Comparison of ENCODE assay signal across 26 cellular contexts in genomic region chr16:27689711-27690110, GRCh38.
A peak's percentile ranks its signal among the peaks of the same experiment; 100 is the strongest.
DNase-seq lines count a peak whose midpoint lies in the region; ATAC-seq, FAIRE-seq and TF ChIP-seq lines count a peak whose summit lies in the region.
"Had no signal": no experiment of that assay in that cellular context is flagged by ENCODE, and none has a peak within 500 bp of the region (broad histone marks: within the 10 kb centered on the region; RNA-seq: fewer than 3 reads in every experiment).

No MANE protein-coding gene starts in this region.

- H2AFZ ChIP-seq in astrocyte (ENCODE audit: low read depth, low read length) = no peak overlapping the region

- no peak for TF ChIP-seq POLR2A in heart left ventricle (IDR thresholded peaks at IDR 0.05)

- H3K4me1 ChIP-seq in astrocyte (ENCODE audit: insufficient read depth, low read length) (peaks cover 5% of the 10 kb centered on the region), heart left ventricle (peaks cover 0 to 17% (median 0%) of the 10 kb centered on the region in 12 donors), psoas muscle (no peaks in the 10 kb centered on the region)
- H3K4me1 ChIP-seq: A549 had no signal

- H3K27ac Mint-ChIP-seq in astrocyte (ENCODE audit: unreplicated experiment) = no peak overlapping the region
- H3K27ac Mint-ChIP-seq: activated naive CD8-positive, alpha-beta T cell; activated T-helper 17 cell treated with anti-CD3 and anti-CD28 coated beads, Interleukin-2, amount 50 U/mL, for 72 hours; nephron progenitor cell; stimulated activated naive CD8-positive, alpha-beta T cell treated with anti-CD3 and anti-CD28 coated beads, Interleukin-15, Interleukin-2, amounts not matched to agents 100 ng/mL and 50 ng/mL, for 24 hours; T-helper 2 cell treated with Interferon-gamma antibody and Interleukin-4, amounts not matched to agents 5 μg/mL and 100 μg/mL, for 36 hours had no signal

- no peak for FAIRE-seq in astrocyte (lab: Jason Lieb, UNC)
- FAIRE-seq: A549, H54 had no signal

- H3K4me3 ChIP-seq in astrocyte (ENCODE audit: insufficient read depth, low read depth, low read length) = no peak overlapping the region
- no peak overlapping the region for H3K4me3 ChIP-seq in heart left ventricle
- H3K4me3 ChIP-seq in psoas muscle = no peak overlapping the region
- no peak overlapping the region for H3K4me3 ChIP-seq in MG63
- H3K4me3 ChIP-seq: A549 had no signal

- H3K4me3 Mint-ChIP-seq in astrocyte (ENCODE audit: unreplicated experiment) = no peak overlapping the region
- H3K4me3 Mint-ChIP-seq: activated naive CD8-positive, alpha-beta T cell; activated T-helper 17 cell treated with anti-CD3 and anti-CD28 coated beads, Interleukin-2, amount 50 U/mL, for 72 hours; central memory CD8-positive, alpha-beta T cell; nephron progenitor cell; stimulated activated naive CD8-positive, alpha-beta T cell treated with anti-CD3 and anti-CD28 coated beads, Interleukin-15, Interleukin-2, amounts not matched to agents 100 ng/mL and 50 ng/mL, for 24 hours; T-helper 2 cell treated with Interferon-gamma antibody and Interleukin-4, amounts not matched to agents 5 μg/mL and 100 μg/mL, for 36 hours had no signal

- H3K27me3 Mint-ChIP-seq in astrocyte (ENCODE audit: low read depth, unreplicated experiment) = no peaks in the 10 kb centered on the region
- H3K27me3 Mint-ChIP-seq: activated naive CD8-positive, alpha-beta T cell; activated T-helper 17 cell treated with anti-CD3 and anti-CD28 coated beads, Interleukin-2, amount 50 U/mL, for 72 hours; central memory CD8-positive, alpha-beta T cell; stimulated activated naive CD8-positive, alpha-beta T cell treated with anti-CD3 and anti-CD28 coated beads, Interleukin-15, Interleukin-2, amounts not matched to agents 100 ng/mL and 50 ng/mL, for 24 hours had no signal

- peak; percentile 29 to 76 (median 52) for ATAC-seq in heart left ventricle
- ATAC-seq in psoas muscle = no peak
- ATAC-seq in GM18498 (IDR thresholded peaks at IDR 0.05; ENCODE audit: unreplicated experiment) = no peak
- ATAC-seq: activated T-helper 17 cell treated with anti-CD3 and anti-CD28 coated beads, Interleukin-2, amount 50 U/mL, for 72 hours had no signal

- TF ChIP-seq CTCF in astrocyte (IDR thresholded peaks at IDR 0.05; ENCODE audit: insufficient read depth, low read depth, low read length) (no peak), heart left ventricle (IDR thresholded peaks at IDR 0.05) (no peak), psoas muscle (IDR thresholded peaks at IDR 0.05) (no peak)

- no peak overlapping the region for H3K9ac ChIP-seq in astrocyte (ENCODE audit: low read length)

- WGBS in heart left ventricle, 4 donors = 92 to 95% (median 92%) methylated on average over 5 of the region's 5 CpGs
- WGBS in psoas muscle, 3 donors = 72 to 79% (median 74%) methylated on average over 5 of the region's 5 CpGs

- H3K36me3 Mint-ChIP-seq in astrocyte (ENCODE audit: low read depth, unreplicated experiment) = peaks cover 10% of the 10 kb centered on the region

- peaks cover 2% of the 10 kb centered on the region for H3K36me3 ChIP-seq in astrocyte (ENCODE audit: insufficient read depth, low read length)
- H3K36me3 ChIP-seq in heart left ventricle = no peaks in the 10 kb centered on the region
- H3K36me3 ChIP-seq in psoas muscle (ENCODE audit: insufficient read depth in 1 of 2, low read depth in 1 of 2) = no peaks in the 10 kb centered on the region
- no peaks in the 10 kb centered on the region for H3K36me3 ChIP-seq in MG63

- H3K27me3 ChIP-seq in astrocyte (ENCODE audit: insufficient read depth, low read length) (no peaks in the 10 kb centered on the region), heart left ventricle (no peaks in the 10 kb centered on the region), psoas muscle (ENCODE audit: insufficient read depth in 3 of 3, low read length in 2 of 3) (no peaks in the 10 kb centered on the region), MG63 (no peaks in the 10 kb centered on the region)

- H3K4me2 ChIP-seq in astrocyte (ENCODE audit: low read length) = no peak overlapping the region
- H3K4me2 ChIP-seq: A549 had no signal

- H3K9me3 Mint-ChIP-seq in astrocyte (ENCODE audit: unreplicated experiment) = peaks cover 3% of the 10 kb centered on the region
- H3K9me3 Mint-ChIP-seq: activated T-helper 17 cell treated with anti-CD3 and anti-CD28 coated beads, Interleukin-2, amount 50 U/mL, for 72 hours; central memory CD8-positive, alpha-beta T cell; nephron progenitor cell; stimulated activated naive CD8-positive, alpha-beta T cell treated with anti-CD3 and anti-CD28 coated beads, Interleukin-15, Interleukin-2, amounts not matched to agents 100 ng/mL and 50 ng/mL, for 24 hours; T-helper 2 cell treated with Interferon-gamma antibody and Interleukin-4, amounts not matched to agents 5 μg/mL and 100 μg/mL, for 36 hours had no signal

- DNase-seq in DMS 273 (lab: John Stamatoyannopoulos, UW; ENCODE audit: unreplicated experiment) = peak; percentile 94
- peak; percentile 40 for DNase-seq in astrocyte (ENCODE audit: low read depth)
- DNase-seq in heart left ventricle = peak in 2 of 5 donors; percentile 26 to 57
- peak; percentile 44 for DNase-seq in occipital lobe (lab: John Stamatoyannopoulos, UW)
- DNase-seq in psoas muscle = no peak
- no peak for DNase-seq in COLO668 (lab: John Stamatoyannopoulos, UW; ENCODE audit: unreplicated experiment)
- DNase-seq in MG63 = no peak
- DNase-seq: activated CD4-positive, alpha-beta T cell treated with anti-CD3 and anti-CD28 coated beads, Interleukin-2, amount 50 U/mL, for 1 hour; activated CD8-positive, alpha-beta memory T cell treated with anti-CD3 and anti-CD28 coated beads, Interleukin-2, amount 50 U/mL, for 48 hours; aorta; DND-41; Karpas-422; midbrain; NCI-H1694; nephron progenitor cell; stimulated activated CD4-positive, alpha-beta T cell treated with anti-CD3 and anti-CD28 coated beads, Interleukin-15, amount 100 ng/mL, for 24 hours; trophoblast cell had no signal

- H3K27ac ChIP-seq in astrocyte (ENCODE audit: low read depth, low read length) (no peak overlapping the region), heart left ventricle (no peak overlapping the region), psoas muscle (no peak overlapping the region)
- H3K27ac ChIP-seq: A549, epithelial cell of prostate had no signal

- peaks cover 10% of the 10 kb centered on the region for H3K4me1 Mint-ChIP-seq in astrocyte (ENCODE audit: low read depth, unreplicated experiment)
- H3K4me1 Mint-ChIP-seq: activated T-helper 17 cell treated with anti-CD3 and anti-CD28 coated beads, Interleukin-2, amount 50 U/mL, for 72 hours; central memory CD8-positive, alpha-beta T cell had no signal

- H3K9me3 ChIP-seq in astrocyte (ENCODE audit: insufficient read depth, low read depth, low read length) = no peaks in the 10 kb centered on the region
- H3K9me3 ChIP-seq in heart left ventricle = no peaks in the 10 kb centered on the region
- H3K9me3 ChIP-seq in psoas muscle = no peaks in the 10 kb centered on the region
- H3K9me3 ChIP-seq in MG63 = no peaks in the 10 kb centered on the region
- H3K9me3 ChIP-seq: A549 had no signal

- H4K20me1 ChIP-seq in astrocyte (ENCODE audit: insufficient read depth, low read length) = no peaks in the 10 kb centered on the region

- H3K79me2 ChIP-seq in astrocyte (ENCODE audit: insufficient read depth, low read length) = no peaks in the 10 kb centered on the region

- intact Hi-C loops in heart left ventricle (cut with DNase I) = loop anchor here in 3 of 10 donors (5.0 to 10.0 kb wide), 3 partner anchors 378 to 385 kb away; no protein-coding TSS in a partner anchor
- intact Hi-C loops in psoas muscle (cut with DNase I) = no loop called here

Comparison
In these comparisons a context has a peak if more than half of its experiments do, and no peak if none do; other contexts are left out.
1. DNase-seq: peak in DMS 273 (single experiment), astrocyte (single experiment) and occipital lobe (single experiment); none in psoas muscle (0 of 2), COLO668 (single experiment) and MG63 (single experiment).
2. ATAC-seq: peak in heart left ventricle (4 of 4); none in psoas muscle (0 of 4) and GM18498 (single experiment).